7 cellular contexts compared by ENCODE assay signal in genomic region chr10:103969436-103969835, GRCh38. TPM values are rescaled to one million over a fixed set of nuclear protein-coding genes. Genes with fewer than 3 reads are reported as not detected.
DNase-seq lines count a peak whose midpoint lies in the region; ATAC-seq and TF ChIP-seq lines count a peak whose summit lies in the region.

No MANE protein-coding gene starts in this region.

- H3K9me2 ChIP-seq in HCT116 (ENCODE audit: insufficient read depth), result no peaks in the 10 kb centered on the region

- peak overlapping the region; percentile 89 for H3K4me2 ChIP-seq in HCT116 (ENCODE audit: low read length)

- POLR2A ChIA-PET in HCT116 (lab: Charles Lee), result interaction anchor here (1.2 kb wide), 2 partner anchors 14 to 53 kb away, joined by 4 to 5 read pairs; no protein-coding TSS in a partner anchor

- H4K20me1 ChIP-seq in HCT116 (ENCODE audit: insufficient read depth), result no peaks in the 10 kb centered on the region

- intact Hi-C loops in HCT116 (cut with micrococcal nuclease), result loop anchor here (5.0 kb wide), 2 partner anchors 47 to 72 kb away; no protein-coding TSS in a partner anchor

- TF ChIP-seq RAD21 in HCT116 (IDR thresholded peaks at IDR 0.05; ENCODE audit: low read depth), result no peak

- H3K4me1 ChIP-seq in HCT116 (ENCODE audit: control insufficient read depth in 1 of 2, insufficient read depth in 2 of 2, low read length in 2 of 2), result peaks cover 24 to 40% of the 10 kb centered on the region in 2 experiments; a peak in 3 of 4 replicates

- H3K27ac ChIP-seq in HCT116 (ENCODE audit: low read depth, low read length), result no peak overlapping the region

- peak overlapping the region; percentile 86 for H3K4me3 Mint-ChIP-seq in stimulated activated effector memory CD8-positive, alpha-beta T cell treated with anti-CD3 and anti-CD28 coated beads, Interleukin-12 subunit alpha, Interleukin-12 subunit beta, amount 100 ng/mL, for 72 hours

- H3K36me3 ChIP-seq in HCT116 (ENCODE audit: control insufficient read depth in 1 of 2, insufficient read depth in 2 of 2, low read length in 2 of 2), result no peaks in the 10 kb centered on the region; a peak in 1 of 4 replicates

- DNase-seq in HCT116 (ENCODE audit: low read depth, low spot score) (no peak), globus pallidus (ENCODE audit: low spot score) (peak; percentile 38), NCI-H2171 (lab: John Stamatoyannopoulos, UW) (no peak), hippocampal formation (lab: John Stamatoyannopoulos, UW) (no peak)
- DNase-seq in stimulated activated effector memory CD8-positive, alpha-beta T cell treated with anti-CD3 and anti-CD28 coated beads, Interleukin-12 subunit alpha, Interleukin-12 subunit beta, amount 100 ng/mL, for 72 hours (ENCODE audit: low spot score in 2 of 2), result no peak

- H3K4me1 Mint-ChIP-seq in stimulated activated effector memory CD8-positive, alpha-beta T cell treated with anti-CD3 and anti-CD28 coated beads, Interleukin-12 subunit alpha, Interleukin-12 subunit beta, amount 100 ng/mL, for 72 hours, result peaks cover 42% of the 10 kb centered on the region

- no peaks in the 10 kb centered on the region for H3K27me3 ChIP-seq in HCT116 (ENCODE audit: insufficient read depth, low read length)

- TF ChIP-seq CTCF in HCT116 (IDR thresholded peaks at IDR 0.05 in 2 of 3, conservative IDR thresholded peaks at IDR 0.05 in 1 of 3; ENCODE audit: borderline replicate concordance in 1 of 3, insufficient read depth in 1 of 3, low read depth in 2 of 3, low read length in 2 of 3) (no peak), WI38 (IDR thresholded peaks at IDR 0.05; ENCODE audit: low read depth, low read length) (no peak)

- H2AFZ ChIP-seq in HCT116 (ENCODE audit: low read depth, low read length, poor library complexity, severe bottlenecking), result no peak overlapping the region

- no peaks in the 10 kb centered on the region for H3K9me3 ChIP-seq in HCT116 (ENCODE audit: control insufficient read depth in 1 of 2, insufficient read depth in 1 of 2, low read depth in 1 of 2, low read length in 2 of 2)

- no peak overlapping the region for H3K9ac ChIP-seq in HCT116 (ENCODE audit: low read length)

- no TSS peak for BruUV-seq in HCT116 (replicated peaks; lab: Mats Ljungman, UMichigan)

- RAD21 ChIA-PET in HCT116 (lab: Charles Lee; ENCODE audit: low non-redundant PET in 1 of 2, low total read pairs in 2 of 2, uncharacterized antibody in 2 of 2, unreplicated experiment in 2 of 2), result no interaction called here

- peaks cover 68% of the 10 kb centered on the region for H3K79me2 ChIP-seq in HCT116 (ENCODE audit: insufficient read depth, low read length)

- CTCF ChIA-PET in HCT116 (lab: Charles Lee), result interaction anchor here (1.2 kb wide), 1 partner anchor 13 kb away, joined by 4 read pairs; no protein-coding TSS in a partner anchor

- no peak for TF ChIP-seq POLR2A in HCT116 (IDR thresholded peaks at IDR 0.05; ENCODE audit: borderline replicate concordance, extremely low read depth, insufficient read depth, insufficient read length)

- ATAC-seq in HCT116 (no peak), GM18867 (IDR thresholded peaks at IDR 0.05; ENCODE audit: unreplicated experiment) (no peak)
- no peak for ATAC-seq in stimulated activated effector memory CD8-positive, alpha-beta T cell treated with anti-CD3 and anti-CD28 coated beads, Interleukin-12 subunit alpha, Interleukin-12 subunit beta, amount 100 ng/mL, for 72 hours

- no peaks in the 10 kb centered on the region for H3K9me3 Mint-ChIP-seq in stimulated activated effector memory CD8-positive, alpha-beta T cell treated with anti-CD3 and anti-CD28 coated beads, Interleukin-12 subunit alpha, Interleukin-12 subunit beta, amount 100 ng/mL, for 72 hours

- no peak overlapping the region for H3K4me3 ChIP-seq in HCT116 (replicated peaks in 1 of 2; ENCODE audit: low read depth in 1 of 2, low read length in 2 of 2)
- H3K4me3 ChIP-seq in WI38 (ENCODE audit: low read depth, low read length), result peak overlapping the region; percentile 39

- peak overlapping the region; percentile 89 for H3K27ac Mint-ChIP-seq in stimulated activated effector memory CD8-positive, alpha-beta T cell treated with anti-CD3 and anti-CD28 coated beads, Interleukin-12 subunit alpha, Interleukin-12 subunit beta, amount 100 ng/mL, for 72 hours

- peaks cover 18% of the 10 kb centered on the region for H3K36me3 Mint-ChIP-seq in stimulated activated effector memory CD8-positive, alpha-beta T cell treated with anti-CD3 and anti-CD28 coated beads, Interleukin-12 subunit alpha, Interleukin-12 subunit beta, amount 100 ng/mL, for 72 hours

TF ChIP-seq in HCT116, 20 proteins besides CTCF, POLR2A, EP300 and RAD21:
- TF ChIP-seq, protein P1, sequence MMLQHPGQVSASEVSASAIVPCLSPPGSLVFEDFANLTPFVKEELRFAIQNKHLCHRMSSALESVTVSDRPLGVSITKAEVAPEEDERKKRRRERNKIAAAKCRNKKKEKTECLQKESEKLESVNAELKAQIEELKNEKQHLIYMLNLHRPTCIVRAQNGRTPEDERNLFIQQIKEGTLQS (IDR thresholded peaks at IDR 0.05), result no peak
- TF ChIP-seq YY1 (IDR thresholded peaks at IDR 0.05; ENCODE audit: extremely low read depth, insufficient replicate concordance, low read depth, low read length), result no peak
- TF ChIP-seq POLR2AphosphoS5 (IDR thresholded peaks at IDR 0.05; ENCODE audit: low read depth, low read length), result no peak
- no peak for TF ChIP-seq EGR1 (IDR thresholded peaks at IDR 0.05; ENCODE audit: low read depth)
- no peak for TF ChIP-seq SRF (IDR thresholded peaks at IDR 0.05; ENCODE audit: low read depth)
- no peak for TF ChIP-seq TCF7L2 (IDR thresholded peaks at IDR 0.05; ENCODE audit: borderline replicate concordance, extremely low read depth, insufficient read depth, insufficient read length)
- TF ChIP-seq EZH2 (IDR thresholded peaks at IDR 0.05), result no peak
- TF ChIP-seq FOSL1 (IDR thresholded peaks at IDR 0.05; ENCODE audit: low read depth), result no peak
- TF ChIP-seq ZFX (IDR thresholded peaks at IDR 0.05), result no peak
- TF ChIP-seq ZBTB33 (IDR thresholded peaks at IDR 0.05; ENCODE audit: extremely low read depth, insufficient replicate concordance, low read length), result no peak
- TF ChIP-seq, protein P2, sequence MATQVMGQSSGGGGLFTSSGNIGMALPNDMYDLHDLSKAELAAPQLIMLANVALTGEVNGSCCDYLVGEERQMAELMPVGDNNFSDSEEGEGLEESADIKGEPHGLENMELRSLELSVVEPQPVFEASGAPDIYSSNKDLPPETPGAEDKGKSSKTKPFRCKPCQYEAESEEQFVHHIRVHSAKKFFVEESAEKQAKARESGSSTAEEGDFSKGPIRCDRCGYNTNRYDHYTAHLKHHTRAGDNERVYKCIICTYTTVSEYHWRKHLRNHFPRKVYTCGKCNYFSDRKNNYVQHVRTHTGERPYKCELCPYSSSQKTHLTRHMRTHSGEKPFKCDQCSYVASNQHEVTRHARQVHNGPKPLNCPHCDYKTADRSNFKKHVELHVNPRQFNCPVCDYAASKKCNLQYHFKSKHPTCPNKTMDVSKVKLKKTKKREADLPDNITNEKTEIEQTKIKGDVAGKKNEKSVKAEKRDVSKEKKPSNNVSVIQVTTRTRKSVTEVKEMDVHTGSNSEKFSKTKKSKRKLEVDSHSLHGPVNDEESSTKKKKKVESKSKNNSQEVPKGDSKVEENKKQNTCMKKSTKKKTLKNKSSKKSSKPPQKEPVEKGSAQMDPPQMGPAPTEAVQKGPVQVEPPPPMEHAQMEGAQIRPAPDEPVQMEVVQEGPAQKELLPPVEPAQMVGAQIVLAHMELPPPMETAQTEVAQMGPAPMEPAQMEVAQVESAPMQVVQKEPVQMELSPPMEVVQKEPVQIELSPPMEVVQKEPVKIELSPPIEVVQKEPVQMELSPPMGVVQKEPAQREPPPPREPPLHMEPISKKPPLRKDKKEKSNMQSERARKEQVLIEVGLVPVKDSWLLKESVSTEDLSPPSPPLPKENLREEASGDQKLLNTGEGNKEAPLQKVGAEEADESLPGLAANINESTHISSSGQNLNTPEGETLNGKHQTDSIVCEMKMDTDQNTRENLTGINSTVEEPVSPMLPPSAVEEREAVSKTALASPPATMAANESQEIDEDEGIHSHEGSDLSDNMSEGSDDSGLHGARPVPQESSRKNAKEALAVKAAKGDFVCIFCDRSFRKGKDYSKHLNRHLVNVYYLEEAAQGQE (IDR thresholded peaks at IDR 0.05; ENCODE audit: low read depth), result no peak
- no peak for TF ChIP-seq ELF1 (IDR thresholded peaks at IDR 0.05; ENCODE audit: borderline replicate concordance, low read depth)
- TF ChIP-seq EZH2phosphoT487 (IDR thresholded peaks at IDR 0.05; ENCODE audit: borderline replicate concordance), result no peak
- no peak for TF ChIP-seq CBX3 (IDR thresholded peaks at IDR 0.05; ENCODE audit: low read depth)
- no peak for TF ChIP-seq SIN3A (IDR thresholded peaks at IDR 0.05; ENCODE audit: low read depth)
- TF ChIP-seq, protein P3, sequence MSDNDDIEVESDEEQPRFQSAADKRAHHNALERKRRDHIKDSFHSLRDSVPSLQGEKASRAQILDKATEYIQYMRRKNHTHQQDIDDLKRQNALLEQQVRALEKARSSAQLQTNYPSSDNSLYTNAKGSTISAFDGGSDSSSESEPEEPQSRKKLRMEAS (IDR thresholded peaks at IDR 0.05), result no peak
- TF ChIP-seq JUND (IDR thresholded peaks at IDR 0.05), result no peak
- no peak for TF ChIP-seq CEBPB (IDR thresholded peaks at IDR 0.05; ENCODE audit: low read depth)
- no peak for TF ChIP-seq SP1 (IDR thresholded peaks at IDR 0.05; ENCODE audit: low read depth)
- no peak for TF ChIP-seq ZNF274 (IDR thresholded peaks at IDR 0.05; ENCODE audit: low read depth, low read length)

RNA-seq across cellular contexts. Expression of gene SLK, which starts 2.5 kb away (rescaled TPM):
- total RNA-seq in HCT116 (2021; ENCODE audit: unreplicated experiment), result 44.2 TPM
- polyA plus RNA-seq in HCT116 (2012), result 9.4 and 13.3 TPM in 2 replicates

RNA-seq across cellular contexts. Expression of gene STN1, which starts 51.5 kb away (rescaled TPM):
- 74.7 TPM for total RNA-seq in HCT116 (2021; ENCODE audit: unreplicated experiment)
- 55.0 and 72.1 TPM in 2 replicates for polyA plus RNA-seq in HCT116 (2012)
